Comparison of ENCODE assay signal across 8 cellular contexts in genomic region chr21:14482165-14482564, GRCh38.
DNase-seq lines count a peak whose midpoint lies in the region; ATAC-seq, FAIRE-seq and TF ChIP-seq lines count a peak whose summit lies in the region.

No MANE protein-coding gene starts in this region.

- intact Hi-C loops in left lung (cut with DNase I) = no loop called here

- H3K27ac ChIP-seq in left lung = peak overlapping the region in 1 of 2 donors; percentile 85

- H3K9me3 ChIP-seq in left lung = no peaks in the 10 kb centered on the region

- DNase-seq in GM06990 (ENCODE audit: extremely low read depth, insufficient read length) = peak; percentile 20
- DNase-seq in T-cell = peak in 24 of 34 experiments; percentile 0 to 40 (median 16)
- DNase-seq in left lung = no peak
- DNase-seq in frontal cortex (ENCODE audit: low spot score in 2 of 2) = no peak
- no peak for DNase-seq in NCI-H1436 treated with DMSO at 0.1 percent for 48 hours (lab: John Stamatoyannopoulos, UW)
- DNase-seq in NCI-H1105 (lab: John Stamatoyannopoulos, UW) = no peak
- no peak for DNase-seq in NCI-H2107 (lab: John Stamatoyannopoulos, UW)

- peak overlapping the region; percentile 71 to 78 for H3K27ac Mint-ChIP-seq in T-cell

- H3K4me3 Mint-ChIP-seq in T-cell = peak overlapping the region; percentile 21 to 60 (median 43)

- peaks cover 20% of the 10 kb centered on the region for H3K36me3 Mint-ChIP-seq in T-cell

- peak; percentile 57 for ATAC-seq in GM21576 (IDR thresholded peaks at IDR 0.05; ENCODE audit: unreplicated experiment)
- ATAC-seq in T-cell (replicated peaks in 1 of 4) = peak; percentile 77 to 96 (median 84)
- ATAC-seq in left lung = peak; percentile 73

- FAIRE-seq in frontal cortex (lab: Jason Lieb, UNC) = no peak

- no peaks in the 10 kb centered on the region for H3K9me3 Mint-ChIP-seq in T-cell

- POLR2A ChIA-PET in T-cell (lab: Charles Lee) = interaction anchor here in 1 of 2 donors (0.6 kb wide), 1 partner anchor 61 kb away, joined by 3 read pairs; no protein-coding TSS in a partner anchor

- no peaks in the 10 kb centered on the region for H3K27me3 Mint-ChIP-seq in T-cell

- H3K4me1 Mint-ChIP-seq in T-cell = peaks cover 20 to 30% (median 25%) of the 10 kb centered on the region in 3 donors

- TF ChIP-seq CTCF in GM06990 (IDR thresholded peaks at IDR 0.05; ENCODE audit: insufficient read depth, low read length, poor library complexity, severe bottlenecking) (no peak), left lung (IDR thresholded peaks at IDR 0.05) (no peak)

- H3K27me3 ChIP-seq in GM06990 (replicated peaks; ENCODE audit: control insufficient read depth, insufficient read depth, low read length) (no peaks in the 10 kb centered on the region), left lung (no peaks in the 10 kb centered on the region)

- peaks cover 0 to 42% of the 10 kb centered on the region in 2 donors for H3K4me1 ChIP-seq in left lung

- H3K36me3 ChIP-seq in GM06990 (ENCODE audit: control insufficient read depth, insufficient read depth, low read length) (no peaks in the 10 kb centered on the region; the same call in 1 of the 2 replicates), left lung (no peaks in the 10 kb centered on the region)

- CTCF ChIA-PET in T-cell (lab: Charles Lee) = no interaction called here

- H3K4me3 ChIP-seq in GM06990 (replicated peaks; ENCODE audit: low read depth, low read length) = no peak overlapping the region
- no peak overlapping the region for H3K4me3 ChIP-seq in left lung

Comparison
In these comparisons a context has a peak if more than half of its experiments do, and no peak if none do; other contexts are left out.
1. DNase-seq: peak in GM06990 (single experiment) and T-cell (24 of 34); none in left lung (0 of 2), frontal cortex (0 of 2), NCI-H1436 treated with DMSO at 0.1 percent for 48 hours (single experiment), NCI-H1105 (single experiment) and NCI-H2107 (single experiment).
2. Peak in every context shown above with its lines, with median percentiles within 50 percentile points of each other: ATAC-seq.